1 cellular context compared by ENCODE assay signal in genomic region chrX:154358829-154359228, GRCh38.
TF ChIP-seq lines count a peak whose summit lies in the region.

No MANE protein-coding gene starts in this region.

TF ChIP-seq in liver, 16 proteins besides CTCF, POLR2A, EP300 and RAD21:
- TF ChIP-seq ATF3 (IDR thresholded peaks at IDR 0.05) (no peak), TAF1 (conservative IDR thresholded peaks at IDR 0.05) (no peak), EGR1 (IDR thresholded peaks at IDR 0.05; ENCODE audit: low read depth in 2 of 2) (no peak), GABPA (IDR thresholded peaks at IDR 0.05 in 1 of 2, conservative IDR thresholded peaks at IDR 0.05 in 1 of 2) (no peak), SP1 (IDR thresholded peaks at IDR 0.05) (peak; percentile 93), HNF4G (IDR thresholded peaks at IDR 0.05) (peak; percentile 88), RXRA (IDR thresholded peaks at IDR 0.05) (peak; percentile 96 to 98), FOXA1 (IDR thresholded peaks at IDR 0.05) (no peak), FOXA2 (IDR thresholded peaks at IDR 0.05) (no peak), YY1 (IDR thresholded peaks at IDR 0.05) (peak; percentile 58), NR2F2 (IDR thresholded peaks at IDR 0.05) (peak; percentile 93), HNF4A (conservative IDR thresholded peaks at IDR 0.05) (peak; percentile 97), MAX (IDR thresholded peaks at IDR 0.05) (no peak), JUND (IDR thresholded peaks at IDR 0.05) (peak in 1 of 2 donors; percentile 23), REST (IDR thresholded peaks at IDR 0.05) (peak; percentile 40)
- TF ChIP-seq, protein P1, sequence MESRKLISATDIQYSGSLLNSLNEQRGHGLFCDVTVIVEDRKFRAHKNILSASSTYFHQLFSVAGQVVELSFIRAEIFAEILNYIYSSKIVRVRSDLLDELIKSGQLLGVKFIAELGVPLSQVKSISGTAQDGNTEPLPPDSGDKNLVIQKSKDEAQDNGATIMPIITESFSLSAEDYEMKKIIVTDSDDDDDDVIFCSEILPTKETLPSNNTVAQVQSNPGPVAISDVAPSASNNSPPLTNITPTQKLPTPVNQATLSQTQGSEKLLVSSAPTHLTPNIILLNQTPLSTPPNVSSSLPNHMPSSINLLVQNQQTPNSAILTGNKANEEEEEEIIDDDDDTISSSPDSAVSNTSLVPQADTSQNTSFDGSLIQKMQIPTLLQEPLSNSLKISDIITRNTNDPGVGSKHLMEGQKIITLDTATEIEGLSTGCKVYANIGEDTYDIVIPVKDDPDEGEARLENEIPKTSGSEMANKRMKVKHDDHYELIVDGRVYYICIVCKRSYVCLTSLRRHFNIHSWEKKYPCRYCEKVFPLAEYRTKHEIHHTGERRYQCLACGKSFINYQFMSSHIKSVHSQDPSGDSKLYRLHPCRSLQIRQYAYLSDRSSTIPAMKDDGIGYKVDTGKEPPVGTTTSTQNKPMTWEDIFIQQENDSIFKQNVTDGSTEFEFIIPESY (IDR thresholded peaks at IDR 0.05) = no peak
